ENCODE assay signal across 22 cellular contexts in the genomic region with DNA sequence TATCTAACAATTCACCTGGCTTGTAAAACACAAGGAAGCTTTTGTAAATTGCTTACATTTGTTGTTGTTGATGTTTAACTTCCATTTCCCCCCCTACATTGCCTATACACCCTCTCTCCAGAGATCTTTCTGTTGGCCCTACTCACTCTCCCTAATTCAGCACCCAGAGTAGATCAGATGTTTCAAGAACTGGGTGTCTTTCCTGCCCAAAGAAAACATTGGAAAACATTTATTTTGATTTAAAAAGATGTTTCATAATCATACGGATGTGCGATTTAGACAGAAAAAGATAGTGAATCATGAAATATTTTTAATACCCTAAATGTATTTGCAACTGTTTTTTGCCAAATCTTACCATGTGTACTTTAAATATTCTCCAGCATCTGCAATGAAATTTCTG.
A peak's percentile ranks its signal among the peaks of the same experiment; 100 is the strongest.
DNase-seq lines count a peak whose midpoint lies in the region; ATAC-seq and TF ChIP-seq lines count a peak whose summit lies in the region.
"Had no signal": no experiment of that assay in that cellular context is flagged by ENCODE, and none has a peak within 500 bp of the region (broad histone marks: within the 10 kb centered on the region; RNA-seq: fewer than 3 reads in every experiment).

No MANE protein-coding gene starts in this region.

- H3K56ac ChIP-seq in H9 (ENCODE audit: insufficient read length, low read depth, low read length), result no peak overlapping the region

- H3T11ph ChIP-seq in H9 (ENCODE audit: low read length), result no peak overlapping the region

- no peaks in the 10 kb centered on the region for H3K27me3 ChIP-seq in H9 (ENCODE audit: insufficient read depth, low read length)
- no peaks in the 10 kb centered on the region for H3K27me3 ChIP-seq in gastrocnemius medialis
- H3K27me3 ChIP-seq: BLaER1 treated with 17β-estradiol and CSF1 and Interleukin-3, amounts not matched to agents 10 nM and 100 nM had no signal

- no peaks in the 10 kb centered on the region for H3K79me2 ChIP-seq in H9 (ENCODE audit: insufficient read depth, low read length)

- H3K27ac Mint-ChIP-seq in WTC11 (peak overlapping the region; percentile 87), H9 (no peak overlapping the region; a peak in 1 of 7 replicates)
- H3K27ac Mint-ChIP-seq in stimulated activated memory B cell treated with anti-CD40 and anti-IgM and Interleukin-4, amounts not matched to agents 10 μg/mL and 1 μg/mL and 100 μg/mL, for 72 hours, result peak overlapping the region; percentile 19
- H3K27ac Mint-ChIP-seq: CD4-positive, alpha-beta T cell had no signal

- no peak overlapping the region for H4K91ac ChIP-seq in H9 (ENCODE audit: insufficient read length, low read depth, low read length)

- no peak overlapping the region for H3K18ac ChIP-seq in H9 (ENCODE audit: insufficient read length, low read depth, low read length)

- in situ Hi-C loops in gastrocnemius medialis (cut with MboI; ENCODE audit: low sequenced_read_pairs in 4 of 4), result no loop called here

- no peak overlapping the region for H2BK120ac ChIP-seq in H9 (ENCODE audit: low read depth, low read length, poor library complexity, severe bottlenecking)

- WGBS in H9 (ENCODE audit: extremely low coverage, insufficient read length, low lambda C conversion rate), result no CpG with 5 or more reads among the region's 2 CpGs

- no peak overlapping the region for H2BK12ac ChIP-seq in H9 (ENCODE audit: insufficient read length, low read depth, low read length)

- no peaks in the 10 kb centered on the region for H3K79me1 ChIP-seq in H9 (ENCODE audit: insufficient read depth, low read depth, low read length, poor library complexity, severe bottlenecking)

- no peak for ATAC-seq in WTC11
- no peak for ATAC-seq in stimulated activated memory B cell treated with anti-CD40 and anti-IgM and Interleukin-4, amounts not matched to agents 10 μg/mL and 1 μg/mL and 100 μg/mL, for 72 hours
- ATAC-seq in gastrocnemius medialis, result no peak
- ATAC-seq: PC-3, SK-N-SH treated with all-trans-retinoic acid at 6 μM for 48 hours had no signal

- H3K9me3 ChIP-seq in H9 (ENCODE audit: control insufficient read depth, low read depth, low read length) (no peaks in the 10 kb centered on the region), gastrocnemius medialis (no peaks in the 10 kb centered on the region)
- H3K9me3 ChIP-seq: BLaER1 treated with 17β-estradiol and CSF1 and Interleukin-3, amounts not matched to agents 10 nM and 100 nM had no signal

- H3K4me3 ChIP-seq in fibroblast of the aortic adventitia (ENCODE audit: low read depth, low read length) (no peak overlapping the region), gastrocnemius medialis (no peak overlapping the region)
- H3K4me3 ChIP-seq: BLaER1 treated with 17β-estradiol and CSF1 and Interleukin-3, amounts not matched to agents 10 nM and 100 nM had no signal

- H3K23me2 ChIP-seq in H9 (ENCODE audit: insufficient read length, low read depth, low read length, poor library complexity, severe bottlenecking), result no peaks in the 10 kb centered on the region

- POLR2A ChIA-PET in WTC11 (lab: Charles Lee), result no interaction called here

- no peak overlapping the region for H3K4me2 ChIP-seq in H9 (ENCODE audit: insufficient read depth, insufficient read length, low read length)
- H3K4me2 ChIP-seq: BLaER1 treated with 17β-estradiol and CSF1 and Interleukin-3, amounts not matched to agents 10 nM and 100 nM had no signal

- H3K4ac ChIP-seq in H9 (ENCODE audit: low read depth, low read length), result no peak overlapping the region

- H3K27ac ChIP-seq in H9 (ENCODE audit: insufficient read length, low read depth, low read length), result no peak overlapping the region
- no peak overlapping the region for H3K27ac ChIP-seq in gastrocnemius medialis
- H3K27ac ChIP-seq: BLaER1 treated with 17β-estradiol and CSF1 and Interleukin-3, amounts not matched to agents 10 nM and 100 nM had no signal

- TF ChIP-seq POLR2A in gastrocnemius medialis (IDR thresholded peaks at IDR 0.05), result no peak

- TF ChIP-seq CTCF in WTC11 (IDR thresholded peaks at IDR 0.05) (no peak), fibroblast of the aortic adventitia (IDR thresholded peaks at IDR 0.05; ENCODE audit: insufficient read depth, low read length) (no peak), H9 (conservative IDR thresholded peaks at IDR 0.05) (no peak), gastrocnemius medialis (IDR thresholded peaks at IDR 0.05 in 4 of 5, conservative IDR thresholded peaks at IDR 0.05 in 1 of 5) (no peak)

- H3K9me3 Mint-ChIP-seq in WTC11, result peaks cover 4% of the 10 kb centered on the region
- no peaks in the 10 kb centered on the region for H3K9me3 Mint-ChIP-seq in stimulated activated memory B cell treated with anti-CD40 and anti-IgM and Interleukin-4, amounts not matched to agents 10 μg/mL and 1 μg/mL and 100 μg/mL, for 72 hours
- peaks cover 0 to 4% of the 10 kb centered on the region in 2 experiments; a peak in 1 of 5 replicates for H3K9me3 Mint-ChIP-seq in H9
- H3K9me3 Mint-ChIP-seq: CD4-positive, alpha-beta T cell; IgD-negative memory B cell had no signal

- H4K8ac ChIP-seq in H9 (replicated peaks; ENCODE audit: insufficient read length, low read depth, low read length), result no peak overlapping the region

- intact Hi-C loops in gastrocnemius medialis (cut with DNase I; ENCODE audit: low total_unique reads), result no loop called here

- H3K4me3 Mint-ChIP-seq in WTC11 (no peak overlapping the region), H9 (no peak overlapping the region)
- no peak overlapping the region for H3K4me3 Mint-ChIP-seq in stimulated activated memory B cell treated with anti-CD40 and anti-IgM and Interleukin-4, amounts not matched to agents 10 μg/mL and 1 μg/mL and 100 μg/mL, for 72 hours
- H3K4me3 Mint-ChIP-seq: CD4-positive, alpha-beta T cell had no signal

- H3K14ac ChIP-seq in H9 (ENCODE audit: insufficient read depth, low read length), result no peak overlapping the region

- H3K9ac ChIP-seq in H9 (ENCODE audit: extremely low read depth, insufficient read length, low read length), result no peak overlapping the region
- H3K9ac ChIP-seq: BLaER1 treated with 17β-estradiol and CSF1 and Interleukin-3, amounts not matched to agents 10 nM and 100 nM had no signal

- no peak overlapping the region for H2BK20ac ChIP-seq in H9 (ENCODE audit: low read depth, low read length, poor library complexity, severe bottlenecking)

- no peak overlapping the region for H4K5ac ChIP-seq in H9 (ENCODE audit: insufficient read length, low read depth, low read length)

- CTCF ChIA-PET in WTC11 (lab: Charles Lee), result no interaction called here

- H3K27me3 Mint-ChIP-seq in WTC11 (ENCODE audit: low read depth) (no peaks in the 10 kb centered on the region), H9 (ENCODE audit: low read depth) (no peaks in the 10 kb centered on the region)
- no peaks in the 10 kb centered on the region for H3K27me3 Mint-ChIP-seq in stimulated activated memory B cell treated with anti-CD40 and anti-IgM and Interleukin-4, amounts not matched to agents 10 μg/mL and 1 μg/mL and 100 μg/mL, for 72 hours
- H3K27me3 Mint-ChIP-seq: CD4-positive, alpha-beta T cell; IgD-negative memory B cell had no signal

- no peak for DNase-seq in WTC11 (ENCODE audit: low spot score)
- DNase-seq in fibroblast of the aortic adventitia (ENCODE audit: low read depth), result peak; percentile 35
- no peak for DNase-seq in H9
- no peak for DNase-seq in gastrocnemius medialis
- no peak for DNase-seq in GM19240 (ENCODE audit: insufficient read length, low spot score)
- no peak for DNase-seq in cerebellum (ENCODE audit: low spot score)
- DNase-seq: AML-193; CD4-positive, alpha-beta T cell; GOT3; HCEC 1CT; NCI-H1092; NCI-H1417 treated with DMSO at 0.1 percent for 48 hours; NCI-H187; NCI-H2081 treated with DMSO at 0.1 percent for 48 hours; NCI-H524; NCI-H82; NK-92 treated with Interleukin-12 subunit alpha and Interleukin-12 subunit beta, amount 100 ng/mL, for 24 hours; PC-3 had no signal

- H3K36me3 ChIP-seq in gastrocnemius medialis, result no peaks in the 10 kb centered on the region

- H2AK5ac ChIP-seq in H9 (ENCODE audit: insufficient read length, low read length), result no peak overlapping the region

- H3K36me3 Mint-ChIP-seq in WTC11, result peaks cover 10% of the 10 kb centered on the region
- peaks cover 37% of the 10 kb centered on the region for H3K36me3 Mint-ChIP-seq in stimulated activated memory B cell treated with anti-CD40 and anti-IgM and Interleukin-4, amounts not matched to agents 10 μg/mL and 1 μg/mL and 100 μg/mL, for 72 hours
- H3K36me3 Mint-ChIP-seq in H9 (ENCODE audit: insufficient read depth in 1 of 3, low read depth in 3 of 3), result peaks cover 0 to 14% (median 4%) of the 10 kb centered on the region in 3 experiments; a peak in 6 of 7 replicates

- no peak overlapping the region for H3K23ac ChIP-seq in H9 (ENCODE audit: insufficient read length, low read depth, low read length)

- H2BK15ac ChIP-seq in H9 (ENCODE audit: low read depth, low read length), result no peak overlapping the region

- H2AFZ ChIP-seq in H9 (ENCODE audit: low read length), result no peak overlapping the region

- H4K20me1 ChIP-seq in H9 (ENCODE audit: control insufficient read depth, insufficient read depth, insufficient read length), result no peaks in the 10 kb centered on the region

- no peak overlapping the region for H2BK5ac ChIP-seq in H9 (ENCODE audit: insufficient read length, low read length)

- H3K4me1 Mint-ChIP-seq in WTC11, result peaks cover 59% of the 10 kb centered on the region
- H3K4me1 Mint-ChIP-seq in stimulated activated memory B cell treated with anti-CD40 and anti-IgM and Interleukin-4, amounts not matched to agents 10 μg/mL and 1 μg/mL and 100 μg/mL, for 72 hours, result peaks cover 26% of the 10 kb centered on the region
- H3K4me1 Mint-ChIP-seq in H9, result peaks cover 47 to 49% of the 10 kb centered on the region in 2 experiments

- H3K4me1 ChIP-seq in H9 (ENCODE audit: insufficient read depth, low read length) (peaks cover 8% of the 10 kb centered on the region; the same call in 1 of the 2 replicates), gastrocnemius medialis (no peaks in the 10 kb centered on the region)

TF ChIP-seq in WTC11, 78 proteins besides CTCF, POLR2A, EP300 and RAD21:
- TF ChIP-seq GABPB1 (CRISPR knock-in tag; IDR thresholded peaks at IDR 0.05) (no peak), SP1 (CRISPR knock-in tag; conservative IDR thresholded peaks at IDR 0.05) (no peak), RORB (CRISPR knock-in tag; IDR thresholded peaks at IDR 0.05) (no peak), CREM (CRISPR knock-in tag; IDR thresholded peaks at IDR 0.05) (no peak), JAZF1 (CRISPR knock-in tag; IDR thresholded peaks at IDR 0.05) (no peak), CBFB (CRISPR knock-in tag; IDR thresholded peaks at IDR 0.05; ENCODE audit: low read depth) (no peak), EMX1 (CRISPR knock-in tag; IDR thresholded peaks at IDR 0.05) (no peak), TCF7 (CRISPR knock-in tag; IDR thresholded peaks at IDR 0.05; ENCODE audit: low read depth) (no peak)

Comparison
In these comparisons a context has a peak if more than half of its experiments do, and no peak if none do; other contexts are left out.
1. H3K27ac Mint-ChIP-seq: peak in WTC11 (single experiment) and stimulated activated memory B cell treated with anti-CD40 and anti-IgM and Interleukin-4, amounts not matched to agents 10 μg/mL and 1 μg/mL and 100 μg/mL, for 72 hours (single experiment); none in H9 (0 of 3).